In the genomic region with DNA sequence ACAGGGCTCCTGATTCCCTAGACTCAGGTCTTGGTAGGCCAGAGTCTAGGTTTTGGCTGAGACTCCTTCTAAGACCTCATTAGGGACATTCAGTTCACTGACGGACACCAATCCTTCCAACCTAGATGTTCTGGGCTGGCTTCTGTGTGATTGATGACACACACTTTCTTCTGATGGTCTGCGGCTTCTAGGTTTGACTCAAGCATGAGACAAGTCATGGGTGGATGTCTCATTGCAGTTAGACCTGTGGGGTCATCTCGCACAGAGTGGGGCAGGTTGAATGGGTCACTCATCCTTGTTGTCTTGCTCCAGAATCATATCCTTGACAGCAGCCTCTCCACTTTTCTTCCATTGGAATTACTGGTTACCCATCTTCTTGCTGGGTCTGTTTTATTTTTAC, we compare ENCODE assay signal across 27 cellular contexts. TPM values are rescaled to one million over a fixed set of nuclear protein-coding genes. Genes with fewer than 3 reads are reported as not detected.
"Had no signal": no experiment of that assay in that cellular context is flagged by ENCODE, and none has a peak within 500 bp of the region (broad histone marks: within the 10 kb centered on the region; RNA-seq: fewer than 3 reads in every experiment).

No MANE protein-coding gene starts in this region.

- H3K4me3 ChIP-seq: breast epithelium, colonic mucosa, gastrocnemius medialis, lower lobe of right lung, right lobe of liver, vagina had no signal

- ATAC-seq: activated CD4-positive, CD25-positive, alpha-beta regulatory T cell treated with anti-CD3 and anti-CD28 coated beads, Interleukin-2, amount 50 U/mL, for 24 hours; activated naive CD8-positive, alpha-beta T cell treated with anti-CD3 and anti-CD28 coated beads, Interleukin-2, amount 50 U/mL, for 24 hours; gastrocnemius medialis; left lobe of liver; lower lobe of right lung; natural killer cell; right lobe of liver; stimulated activated naive CD8-positive, alpha-beta T cell treated with anti-CD3 and anti-CD28 coated beads, Interleukin-15, Interleukin-2, amounts not matched to agents 100 U/mL and 50 U/mL, for 24 hours had no signal

- H3K36me3 ChIP-seq: breast epithelium, colonic mucosa, gastrocnemius medialis, lower lobe of right lung, right lobe of liver, vagina had no signal

- DNase-seq: activated CD4-positive, alpha-beta memory T cell treated with anti-CD3 and anti-CD28 coated beads for 36 hours; activated CD4-positive, alpha-beta T cell treated with anti-CD3 and anti-CD28 coated beads, Interleukin-2, amount 10 ng/mL, durations not matched to agents 24 days and 14 days; activated CD8-positive, alpha-beta memory T cell treated with anti-CD3 and anti-CD28 coated beads, Interleukin-2, amount 50 U/mL, for 4 hours; activated gamma-delta T cell treated with Interleukin-2 at 50 U/mL for 16 hours; activated naive CD8-positive, alpha-beta T cell treated with anti-CD3 and anti-CD28 coated beads, Interleukin-2, amount 50 U/mL, for 24 hours; activated T-cell treated with anti-CD3 and anti-CD28 coated beads, Interleukin-2, amount 50 U/mL, for 24 hours; amygdala; colonic mucosa; effector memory CD4-positive, alpha-beta T cell; gastrocnemius medialis; glutamatergic neuron; kidney; lower lobe of right lung; mesendoderm; natural killer cell; posterior cingulate gyrus; right lobe of liver; stimulated activated CD4-positive, alpha-beta T cell treated with anti-CD3 and anti-CD28 coated beads, Interleukin-2, amount 100 ng/mL, for 48 hours; stimulated activated naive CD8-positive, alpha-beta T cell treated with anti-CD3 and anti-CD28 coated beads, Interleukin-15, Interleukin-2, amounts not matched to agents 100 U/mL and 50 U/mL, for 24 hours; T-helper 1 cell had no signal

- H3K27me3 ChIP-seq: breast epithelium, colonic mucosa, gastrocnemius medialis, right lobe of liver, vagina had no signal

- H3K4me1 ChIP-seq: breast epithelium, colonic mucosa, gastrocnemius medialis, lower lobe of right lung, right lobe of liver, vagina had no signal

- H3K9me3 ChIP-seq: breast epithelium, colonic mucosa, gastrocnemius medialis, lower lobe of right lung, right lobe of liver, vagina had no signal

- H3K27ac ChIP-seq: breast epithelium, colonic mucosa, gastrocnemius medialis, lower lobe of right lung, right lobe of liver, vagina, VCaP had no signal

RNA-seq across cellular contexts. Expression of a gene that starts 35.8 kb away (rescaled TPM):
- total RNA-seq: activated CD4-positive, alpha-beta T cell treated with anti-CD3 and anti-CD28 coated beads, Interleukin-2, amount 10 ng/mL, durations not matched to agents 24 days and 14 days; activated CD8-positive, alpha-beta memory T cell treated with anti-CD3 and anti-CD28 coated beads for 36 hours; mononuclear cell; natural killer cell had no signal
